In the genomic region with DNA sequence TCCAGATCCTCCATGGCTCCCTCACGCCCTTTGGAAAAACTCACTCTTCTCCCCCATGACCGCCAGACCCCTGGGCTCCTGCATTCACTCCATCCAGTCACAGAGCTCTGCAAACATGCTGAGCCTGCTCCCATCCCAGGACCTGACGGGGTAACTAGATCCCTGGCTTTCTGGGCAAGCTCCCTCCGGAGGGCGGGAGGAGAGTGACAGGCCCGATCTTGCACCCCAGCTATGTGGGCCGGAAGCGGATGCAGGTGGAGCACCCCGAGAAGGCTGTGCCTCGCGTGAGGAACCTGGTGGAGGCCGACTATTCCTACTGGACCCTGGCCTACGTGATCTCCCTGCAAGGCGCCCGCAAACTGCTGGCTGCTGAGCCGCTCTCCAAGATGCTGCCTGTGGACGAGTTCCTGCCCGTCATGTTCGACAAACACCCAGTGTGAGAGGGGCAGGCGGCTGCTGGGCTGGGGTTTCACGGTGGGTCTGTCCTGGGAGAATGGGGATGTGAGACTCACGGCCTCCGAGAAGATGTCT, we compare ENCODE assay signal across 16 cellular contexts. TPM values are rescaled to one million over a fixed set of nuclear protein-coding genes. Genes with fewer than 3 reads are reported as not detected.
DNase-seq lines count a peak whose midpoint lies in the region; ATAC-seq and TF ChIP-seq lines count a peak whose summit lies in the region.
"Had no signal": no experiment of that assay in that cellular context is flagged by ENCODE, and none has a peak within 500 bp of the region (broad histone marks: within the 10 kb centered on the region; RNA-seq: fewer than 3 reads in every experiment).

No MANE protein-coding gene starts in this region.

- H3K4me1 ChIP-seq in iPS-15b (ENCODE audit: control insufficient read depth, insufficient read depth, low read length): peaks cover 7% of the 10 kb centered on the region
- no peaks in the 10 kb centered on the region for H3K4me1 ChIP-seq in right atrium auricular region
- no peaks in the 10 kb centered on the region; the same call in 1 of the 2 replicates for H3K4me1 ChIP-seq in HAP-1
- H3K4me1 ChIP-seq: upper lobe of right lung had no signal

- H3K36me3 ChIP-seq in H7 (replicated peaks; ENCODE audit: control insufficient read depth, insufficient read depth, low read length) (peaks cover 14% of the 10 kb centered on the region), brain microvascular endothelial cell (replicated peaks) (peaks cover 61% of the 10 kb centered on the region), iPS-15b (ENCODE audit: control insufficient read depth, insufficient read depth, low read length) (peaks cover 10% of the 10 kb centered on the region), right atrium auricular region (peaks cover 56% of the 10 kb centered on the region), HAP-1 (replicated peaks) (peaks cover 48% of the 10 kb centered on the region)

- DNase-seq in AG09309 (ENCODE audit: low read depth) (no peak), H7 (peak; percentile 73), brain microvascular endothelial cell (no peak), right atrium auricular region (ENCODE audit: low spot score) (no peak), HAP-1 (ENCODE audit: low spot score in 2 of 2) (no peak), left lobe of liver (ENCODE audit: low spot score) (no peak)
- no peak for DNase-seq in stimulated activated CD4-positive, alpha-beta T cell treated with anti-CD3 and anti-CD28 coated beads, Interleukin-4, amount 100 ng/mL, for 4 hours
- DNase-seq: activated effector memory CD4-positive, alpha-beta T cell treated with anti-CD3 and anti-CD28 coated beads, Interleukin-2, amount 50 U/mL, for 16 hours; cortex of kidney; NCI-H446 treated with DMSO at 0.1 percent for 48 hours had no signal

- H3K27me3 ChIP-seq in H7 (ENCODE audit: control insufficient read depth, insufficient read depth, low read length) (no peaks in the 10 kb centered on the region), brain microvascular endothelial cell (replicated peaks) (no peaks in the 10 kb centered on the region), iPS-15b (ENCODE audit: control insufficient read depth, insufficient read depth, low read length) (no peaks in the 10 kb centered on the region), right atrium auricular region (no peaks in the 10 kb centered on the region), HAP-1 (ENCODE audit: low read depth) (no peaks in the 10 kb centered on the region)
- H3K27me3 ChIP-seq: MG63, upper lobe of right lung had no signal

- no peak for ATAC-seq in left lobe of liver

- no peaks in the 10 kb centered on the region for H3K9me3 ChIP-seq in iPS-15b (ENCODE audit: control insufficient read depth, insufficient read depth, low read length)
- H3K9me3 ChIP-seq in right atrium auricular region: no peaks in the 10 kb centered on the region
- H3K9me3 ChIP-seq in HAP-1: no peaks in the 10 kb centered on the region
- H3K9me3 ChIP-seq: A549, MG63, upper lobe of right lung had no signal

- H3K4me3 ChIP-seq in AG09309 (ENCODE audit: control insufficient read depth, low read depth, low read length): no peak overlapping the region
- no peak overlapping the region for H3K4me3 ChIP-seq in H7 (ENCODE audit: insufficient read depth, low read depth, low read length)
- no peak overlapping the region for H3K4me3 ChIP-seq in brain microvascular endothelial cell (ENCODE audit: low read depth, low read length)
- H3K4me3 ChIP-seq in iPS-15b (ENCODE audit: low read depth, low read length): peak overlapping the region; percentile 66
- no peak overlapping the region for H3K4me3 ChIP-seq in right atrium auricular region
- H3K4me3 ChIP-seq in HAP-1: no peak overlapping the region
- H3K4me3 ChIP-seq: A549, MG63, skin epidermis, upper lobe of right lung had no signal

- in situ Hi-C loops in brain microvascular endothelial cell (cut with HindIII; ENCODE audit: low pct_ligation_motif_present, low sequenced_read_pairs) (no loop called here), HAP-1 (cut with MboI; ENCODE audit: low sequenced_read_pairs) (no loop called here)

- no peak overlapping the region for H3K9ac ChIP-seq in iPS-15b (ENCODE audit: low read depth, low read length)

- H3K27ac ChIP-seq in brain microvascular endothelial cell (no peak overlapping the region), right atrium auricular region (no peak overlapping the region)
- H3K27ac ChIP-seq: C4-2B, upper lobe of right lung had no signal

- TF ChIP-seq CTCF in AG09309 (IDR thresholded peaks at IDR 0.05; ENCODE audit: control insufficient read depth, insufficient read depth, low read depth, low read length, missing control alignments): peak; percentile 6
- TF ChIP-seq CTCF in brain microvascular endothelial cell (IDR thresholded peaks at IDR 0.05; ENCODE audit: low read depth, low read length, missing control alignments): peak; percentile 35
- no peak for TF ChIP-seq CTCF in right atrium auricular region (IDR thresholded peaks at IDR 0.05)

RNA-seq across cellular contexts. Expression of a gene that starts 25.1 kb away (rescaled TPM):
- total RNA-seq in H7 (2014; rRNA removed; shearing (Covaris generic)): 49.5 and 52.0 TPM in 2 replicates
- total RNA-seq in right atrium auricular region (10 to 100 TPM; 28.3 to 30.8 TPM), left lobe of liver (31.5 TPM)

Comparison
In these comparisons a context has a peak if more than half of its experiments do, and no peak if none do; other contexts are left out.
1. CTCF ChIP-seq: peak in AG09309 (single experiment) and brain microvascular endothelial cell (single experiment); none in right atrium auricular region (0 of 2).